In genomic region chr17:7652659-7653343, GRCh38 we compare ENCODE assay signal across 2 cellular contexts.
TF ChIP-seq lines count a peak whose summit lies in the region.

No MANE protein-coding gene starts in this region.

TF ChIP-seq in HEK293, 187 proteins besides CTCF, POLR2A, EP300 and RAD21:
- no peak for TF ChIP-seq ZNF529 (tag by site-specific recombination; IDR thresholded peaks at IDR 0.05; ENCODE audit: insufficient replicate concordance)
- TF ChIP-seq ZNF18 (tag by site-specific recombination; IDR thresholded peaks at IDR 0.05), result peak; percentile 81
- TF ChIP-seq ZBTB6 (tag by site-specific recombination; IDR thresholded peaks at IDR 0.05), result no peak
- TF ChIP-seq REST (tag by site-specific recombination; IDR thresholded peaks at IDR 0.05), result peak; percentile 69
- TF ChIP-seq ZNF335 (tag by site-specific recombination; conservative IDR thresholded peaks at IDR 0.05), result peak; percentile 68
- no peak for TF ChIP-seq ZNF394 (tag by site-specific recombination; IDR thresholded peaks at IDR 0.05; ENCODE audit: borderline replicate concordance)
- no peak for TF ChIP-seq ZSCAN18 (tag by site-specific recombination; IDR thresholded peaks at IDR 0.05)
- no peak for TF ChIP-seq ZNF2 (tag by site-specific recombination; IDR thresholded peaks at IDR 0.05)
- TF ChIP-seq IKZF3 (tag by site-specific recombination; IDR thresholded peaks at IDR 0.05), result 0 out of 2 replicates have a peak, but pooled peaks have one; percentile 0
- peak; percentile 71 for TF ChIP-seq ZNF341 (tag by site-specific recombination; IDR thresholded peaks at IDR 0.05; ENCODE audit: low read depth)
TF ChIP-seq in HEK293: peak in this region for 5.

TF ChIP-seq in H1, 55 proteins besides CTCF, POLR2A, EP300 and RAD21:
- TF ChIP-seq SIX5 (IDR thresholded peaks at IDR 0.05; ENCODE audit: low read depth, low read length), result no peak
- no peak for TF ChIP-seq ATF2 (IDR thresholded peaks at IDR 0.05; ENCODE audit: low read length)
- TF ChIP-seq TEAD4 (IDR thresholded peaks at IDR 0.05; ENCODE audit: low read depth, low read length), result no peak
- TF ChIP-seq SP2 (IDR thresholded peaks at IDR 0.05; ENCODE audit: low read length), result no peak
- no peak for TF ChIP-seq SIN3A (conservative IDR thresholded peaks at IDR 0.05 in 1 of 2, IDR thresholded peaks at IDR 0.05 in 1 of 2; ENCODE audit: low read depth in 1 of 2, low read length in 2 of 2)
- no peak for TF ChIP-seq CHD1 (IDR thresholded peaks at IDR 0.05; ENCODE audit: low read depth, low read length)
